ENCODE assay signal across 15 cellular contexts in genomic region chr10:520402-520787, GRCh38.
DNase-seq lines count a peak whose midpoint lies in the region; ATAC-seq and TF ChIP-seq lines count a peak whose summit lies in the region.
"Had no signal": no experiment of that assay in that cellular context is flagged by ENCODE, and none has a peak within 500 bp of the region (broad histone marks: within the 10 kb centered on the region; RNA-seq: fewer than 3 reads in every experiment).

No MANE protein-coding gene starts in this region.

- H3K4me1 ChIP-seq in muscle layer of colon (ENCODE audit: insufficient read depth, low read length): peaks cover 35% of the 10 kb centered on the region
- H3K4me1 ChIP-seq in transverse colon: peaks cover 0 to 11% (median 5%) of the 10 kb centered on the region in 4 donors
- H3K4me1 ChIP-seq: pancreas had no signal

- peaks cover 38% of the 10 kb centered on the region for H3K4me1 Mint-ChIP-seq in chondrocyte (ENCODE audit: low read depth)

- no peaks in the 10 kb centered on the region for H3K27me3 Mint-ChIP-seq in chondrocyte (ENCODE audit: low read depth)

- H3K27me3 ChIP-seq in muscle layer of colon (ENCODE audit: control insufficient read depth in 1 of 2, insufficient read depth in 2 of 2, low read length in 2 of 2) (no peaks in the 10 kb centered on the region), transverse colon (no peaks in the 10 kb centered on the region)
- H3K27me3 ChIP-seq: pancreas had no signal

- H3K4me3 ChIP-seq in LNCaP clone FGC (ENCODE audit: low read depth, low read length) (no peak overlapping the region), muscle layer of colon (ENCODE audit: low read depth in 1 of 2, low read length in 2 of 2) (no peak overlapping the region), transverse colon (no peak overlapping the region)
- H3K4me3 ChIP-seq: pancreas had no signal

- in situ Hi-C loops in transverse colon (cut with MboI; ENCODE audit: low pct_ligation_motif_present in 1 of 4, low pct_unique_long_range_greater_than_20kb in 1 of 4, low sequenced_read_pairs in 3 of 4): loop anchor here in 2 of 4 donors (25.0 kb wide), 2 partner anchors 167 to 267 kb away; partner anchors contain the start of gene DIP2C (in 1 of the 2)

- H3K36me3 Mint-ChIP-seq in chondrocyte (ENCODE audit: low read depth): no peaks in the 10 kb centered on the region
- H3K36me3 Mint-ChIP-seq: activated naive CD4-positive, alpha-beta T cell treated with anti-CD3 and anti-CD28 coated beads, Interleukin-2, amount 50 U/mL, for 72 hours had no signal

- TF ChIP-seq EP300 in transverse colon (IDR thresholded peaks at IDR 0.05; ENCODE audit: low read depth): no peak

- H3K36me3 ChIP-seq in muscle layer of colon (ENCODE audit: insufficient read depth, low read length) (no peaks in the 10 kb centered on the region), transverse colon (no peaks in the 10 kb centered on the region)
- H3K36me3 ChIP-seq: pancreas had no signal

- ATAC-seq in GM21786 (IDR thresholded peaks at IDR 0.05; ENCODE audit: unreplicated experiment): no peak
- ATAC-seq: activated naive CD4-positive, alpha-beta T cell treated with anti-CD3 and anti-CD28 coated beads, Interleukin-2, amount 50 U/mL, for 72 hours; left lobe of liver; pancreas had no signal

- H3K4me3 Mint-ChIP-seq in chondrocyte (ENCODE audit: unreplicated experiment): no peak overlapping the region
- H3K4me3 Mint-ChIP-seq: B cell; dendritic cell treated with granulocyte-macrophage colony-stimulating factor and Interleukin-4, amounts not matched to agents 40 ng/mL and 50 ng/mL, for 4 days had no signal

- no peak for TF ChIP-seq POLR2A in transverse colon (IDR thresholded peaks at IDR 0.05)

- H3K27ac ChIP-seq in muscle layer of colon (ENCODE audit: low read depth, low read length) (peak overlapping the region; percentile 25), transverse colon (peak overlapping the region in 2 of 4 donors; percentile 7 to 31)
- H3K27ac ChIP-seq: pancreas had no signal

- H3K9me3 Mint-ChIP-seq in chondrocyte (ENCODE audit: low read depth): no peaks in the 10 kb centered on the region
- H3K9me3 Mint-ChIP-seq: activated naive CD4-positive, alpha-beta T cell treated with anti-CD3 and anti-CD28 coated beads, Interleukin-2, amount 50 U/mL, for 72 hours; dendritic cell treated with granulocyte-macrophage colony-stimulating factor and Interleukin-4, amounts not matched to agents 40 ng/mL and 50 ng/mL, for 4 days had no signal

- WGBS in transverse colon (ENCODE audit: low coverage in 1 of 2), 2 donors: 69 to 80% methylated on average over 1 to 6 of the region's 6 CpGs

- intact Hi-C loops in transverse colon (cut with DNase I; ENCODE audit: low total_unique reads): no loop called here

- peak; percentile 10 for DNase-seq in DMS79 (lab: John Stamatoyannopoulos, UW)
- peak; percentile 17 for DNase-seq in LNCaP clone FGC (ENCODE audit: low read depth)
- DNase-seq in chondrocyte (ENCODE audit: low spot score): no peak
- DNase-seq in activated CD4-positive, alpha-beta T cell treated with anti-CD3 and anti-CD28 coated beads for 4 hours: no peak
- no peak for DNase-seq in transverse colon
- DNase-seq in NCI-H82 treated with DMSO at 0.1 percent for 48 hours (lab: John Stamatoyannopoulos, UW; ENCODE audit: unreplicated experiment): no peak
- DNase-seq: stimulated activated naive CD4-positive, alpha-beta T cell; T-helper 2 cell had no signal

- no peak for TF ChIP-seq CTCF in LNCaP clone FGC (IDR thresholded peaks at IDR 0.05; ENCODE audit: control insufficient read depth, extremely low read depth, insufficient read depth)
- TF ChIP-seq CTCF in chondrocyte (IDR thresholded peaks at IDR 0.05): no peak
- TF ChIP-seq CTCF in transverse colon (IDR thresholded peaks at IDR 0.05): no peak

- H3K9ac ChIP-seq in muscle layer of colon (ENCODE audit: low read length): no peak overlapping the region

- peak overlapping the region; percentile 1 for H3K27ac Mint-ChIP-seq in chondrocyte (ENCODE audit: unreplicated experiment)
- H3K27ac Mint-ChIP-seq: activated naive CD4-positive, alpha-beta T cell treated with anti-CD3 and anti-CD28 coated beads, Interleukin-2, amount 50 U/mL, for 72 hours; B cell; dendritic cell treated with granulocyte-macrophage colony-stimulating factor and Interleukin-4, amounts not matched to agents 40 ng/mL and 50 ng/mL, for 4 days had no signal

- H3K9me3 ChIP-seq in muscle layer of colon (ENCODE audit: low read length) (no peaks in the 10 kb centered on the region), transverse colon (no peaks in the 10 kb centered on the region)
- H3K9me3 ChIP-seq: pancreas had no signal

Comparison
In these comparisons a context has a peak if more than half of its experiments do, and no peak if none do; other contexts are left out.
1. DNase-seq: peak in DMS79 (single experiment) and LNCaP clone FGC (single experiment); none in chondrocyte (single experiment), activated CD4-positive, alpha-beta T cell treated with anti-CD3 and anti-CD28 coated beads for 4 hours (0 of 2), transverse colon (single experiment) and NCI-H82 treated with DMSO at 0.1 percent for 48 hours (single experiment).